In the genomic region with DNA sequence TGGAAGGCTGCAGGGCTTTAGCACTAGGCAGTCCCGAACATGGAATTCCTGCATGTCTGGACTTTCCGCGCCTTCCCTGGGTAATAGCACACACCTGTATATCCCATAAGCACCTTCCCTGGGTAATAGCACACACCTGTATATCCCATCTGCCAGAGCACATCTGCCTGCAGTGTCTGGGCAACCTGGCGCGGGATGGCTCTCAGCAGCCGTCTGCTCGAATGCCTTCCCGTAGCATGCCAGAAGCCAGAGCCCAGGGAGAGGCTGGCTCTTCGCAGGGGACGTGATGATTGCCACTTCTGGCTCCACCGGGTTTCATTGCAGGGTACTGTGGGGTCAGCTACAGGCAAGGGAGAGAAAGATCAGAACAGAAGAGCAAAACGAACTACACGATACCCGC, we compare ENCODE assay signal across 31 cellular contexts. TPM values are rescaled to one million over a fixed set of nuclear protein-coding genes. Genes with fewer than 3 reads are reported as not detected.
DNase-seq lines count a peak whose midpoint lies in the region; ATAC-seq and TF ChIP-seq lines count a peak whose summit lies in the region.
"Had no signal": no experiment of that assay in that cellular context is flagged by ENCODE, and none has a peak within 500 bp of the region (broad histone marks: within the 10 kb centered on the region; RNA-seq: fewer than 3 reads in every experiment).

No MANE protein-coding gene starts in this region.

- CTCF ChIA-PET in activated CD4-positive, alpha-beta memory T cell treated with anti-CD3 and anti-CD28 coated beads, Interleukin-2, amount 10 ng/mL, durations not matched to agents 7 days and 5 days (lab: Charles Lee), result no interaction called here

- peak; percentile 58 for DNase-seq in Right ventricle myocardium superior
- DNase-seq in left cardiac atrium, result no peak
- no peak for DNase-seq in lower lobe of right lung
- DNase-seq in activated CD4-positive, alpha-beta memory T cell treated with anti-CD3 and anti-CD28 coated beads, Interleukin-2, amount 10 ng/mL, durations not matched to agents 7 days and 5 days, result no peak
- DNase-seq in GM23338 (ENCODE audit: low spot score), result no peak
- DNase-seq: activated CD4-positive, alpha-beta T cell treated with anti-CD3 and anti-CD28 coated beads, Interleukin-2, amount 50 U/mL, for 48 hours; activated naive CD4-positive, alpha-beta T cell treated with anti-CD3 and anti-CD28 coated beads, Interleukin-2, amount 50 U/mL, for 16 hours; AML-193; amygdala; CD8-positive, alpha-beta T cell; cortex of kidney; H7; midbrain; natural killer cell; NCI-H1092 treated with DMSO at 0.1 percent for 48 hours; NCI-H1694 treated with DMSO at 0.1 percent for 48 hours; NCI-H510A; NK-92 treated with Interleukin-12 subunit alpha and Interleukin-12 subunit beta, amount 100 ng/mL, for 24 hours had no signal

- H3K27me3 ChIP-seq in lower lobe of right lung (ENCODE audit: low read depth) (no peaks in the 10 kb centered on the region), GM23338 (ENCODE audit: insufficient read depth) (no peaks in the 10 kb centered on the region)

- H2AFZ ChIP-seq in GM23338, result no peak overlapping the region

- H3K9me3 Mint-ChIP-seq in brain (no peaks in the 10 kb centered on the region), GM23338 (no peaks in the 10 kb centered on the region)
- H3K9me3 Mint-ChIP-seq in activated CD4-positive, alpha-beta memory T cell treated with anti-CD3 and anti-CD28 coated beads, Interleukin-2, amount 10 ng/mL, durations not matched to agents 7 days and 5 days, result no peaks in the 10 kb centered on the region
- H3K9me3 Mint-ChIP-seq: CD8-positive, alpha-beta T cell; natural killer cell; stimulated activated memory B cell treated with anti-CD40 and anti-IgM and Interleukin-4, amounts not matched to agents 10 μg/mL and 1 μg/mL and 100 μg/mL, for 72 hours; T-helper 1 cell treated with Interleukin-12 subunit alpha and Interleukin-12 subunit beta and Interleukin-4 antibody, amounts not matched to agents 30 μg/mL and 1 μg/mL, for 36 hours had no signal

- H3K4me3 Mint-ChIP-seq in brain (no peak overlapping the region), GM23338 (no peak overlapping the region)
- H3K4me3 Mint-ChIP-seq in activated CD4-positive, alpha-beta memory T cell treated with anti-CD3 and anti-CD28 coated beads, Interleukin-2, amount 10 ng/mL, durations not matched to agents 7 days and 5 days, result no peak overlapping the region
- H3K4me3 Mint-ChIP-seq: CD8-positive, alpha-beta T cell; natural killer cell; stimulated activated memory B cell treated with anti-CD40 and anti-IgM and Interleukin-4, amounts not matched to agents 10 μg/mL and 1 μg/mL and 100 μg/mL, for 72 hours; T-helper 1 cell treated with Interleukin-12 subunit alpha and Interleukin-12 subunit beta and Interleukin-4 antibody, amounts not matched to agents 30 μg/mL and 1 μg/mL, for 36 hours had no signal

- peaks cover 76% of the 10 kb centered on the region for H3K36me3 Mint-ChIP-seq in brain
- peaks cover 66% of the 10 kb centered on the region for H3K36me3 Mint-ChIP-seq in activated CD4-positive, alpha-beta memory T cell treated with anti-CD3 and anti-CD28 coated beads, Interleukin-2, amount 10 ng/mL, durations not matched to agents 7 days and 5 days (ENCODE audit: low read depth)
- peaks cover 52% of the 10 kb centered on the region for H3K36me3 Mint-ChIP-seq in GM23338 (ENCODE audit: low read depth)

- H3K4me3 ChIP-seq in lower lobe of right lung (no peak overlapping the region), GM23338 (no peak overlapping the region)
- H3K4me3 ChIP-seq: A549, K562 had no signal

- H3K27ac Mint-ChIP-seq in brain, result peak overlapping the region in 4 of 5 experiments; percentile 34 to 66 (median 54)
- H3K27ac Mint-ChIP-seq in activated CD4-positive, alpha-beta memory T cell treated with anti-CD3 and anti-CD28 coated beads, Interleukin-2, amount 10 ng/mL, durations not matched to agents 7 days and 5 days, result no peak overlapping the region
- no peak overlapping the region for H3K27ac Mint-ChIP-seq in GM23338
- H3K27ac Mint-ChIP-seq: CD8-positive, alpha-beta T cell; natural killer cell; stimulated activated memory B cell treated with anti-CD40 and anti-IgM and Interleukin-4, amounts not matched to agents 10 μg/mL and 1 μg/mL and 100 μg/mL, for 72 hours; T-helper 1 cell treated with Interleukin-12 subunit alpha and Interleukin-12 subunit beta and Interleukin-4 antibody, amounts not matched to agents 30 μg/mL and 1 μg/mL, for 36 hours had no signal

- TF ChIP-seq CTCF in brain (conservative IDR thresholded peaks at IDR 0.05), result no peak
- no peak for TF ChIP-seq CTCF in lower lobe of right lung (IDR thresholded peaks at IDR 0.05)
- no peak for TF ChIP-seq CTCF in GM23338 (conservative IDR thresholded peaks at IDR 0.05; ENCODE audit: low read depth in 2 of 2)

- H3K36me3 ChIP-seq in lower lobe of right lung (peaks cover 83% of the 10 kb centered on the region), GM23338 (ENCODE audit: insufficient read depth) (peaks cover 10% of the 10 kb centered on the region)

- H4K20me1 ChIP-seq in GM23338 (replicated peaks; ENCODE audit: insufficient read depth), result peaks cover 4% of the 10 kb centered on the region; the same call in 1 of the 2 replicates

- H3K4me1 ChIP-seq in lower lobe of right lung, result peaks cover 37% of the 10 kb centered on the region
- no peaks in the 10 kb centered on the region for H3K4me1 ChIP-seq in GM23338 (ENCODE audit: insufficient read depth)

- H3K4me1 Mint-ChIP-seq in brain (no peaks in the 10 kb centered on the region), GM23338 (no peaks in the 10 kb centered on the region)
- peaks cover 10% of the 10 kb centered on the region for H3K4me1 Mint-ChIP-seq in activated CD4-positive, alpha-beta memory T cell treated with anti-CD3 and anti-CD28 coated beads, Interleukin-2, amount 10 ng/mL, durations not matched to agents 7 days and 5 days

- no peaks in the 10 kb centered on the region for H3K9me3 ChIP-seq in lower lobe of right lung
- H3K9me3 ChIP-seq: A549 had no signal

- H3F3A ChIP-seq in GM23338 (replicated peaks; ENCODE audit: low read depth), result no peaks in the 10 kb centered on the region

- H3K27ac ChIP-seq in lower lobe of right lung, result peak overlapping the region; percentile 1
- H3K27ac ChIP-seq in GM23338 (ENCODE audit: low read depth), result no peak overlapping the region
- H3K27ac ChIP-seq: A549 had no signal

- H3K27me3 Mint-ChIP-seq in brain (peaks cover 4% of the 10 kb centered on the region), GM23338 (ENCODE audit: insufficient read depth, low read depth, poor library complexity) (peaks cover 2% of the 10 kb centered on the region)
- H3K27me3 Mint-ChIP-seq in activated CD4-positive, alpha-beta memory T cell treated with anti-CD3 and anti-CD28 coated beads, Interleukin-2, amount 10 ng/mL, durations not matched to agents 7 days and 5 days, result no peaks in the 10 kb centered on the region
- H3K27me3 Mint-ChIP-seq: stimulated activated memory B cell treated with anti-CD40 and anti-IgM and Interleukin-4, amounts not matched to agents 10 μg/mL and 1 μg/mL and 100 μg/mL, for 72 hours had no signal

- intact Hi-C loops in Right ventricle myocardium superior (cut with DNase I) (no loop called here), left cardiac atrium (cut with DNase I) (no loop called here), lower lobe of right lung (cut with DNase I) (no loop called here)

- ATAC-seq in Right ventricle myocardium superior (ENCODE audit: poor library complexity) (peak; percentile 60), left cardiac atrium (no peak), lower lobe of right lung (no peak), GM21619 (IDR thresholded peaks at IDR 0.05; ENCODE audit: unreplicated experiment) (no peak), GM23338 (no peak), GM18498 (IDR thresholded peaks at IDR 0.05; ENCODE audit: unreplicated experiment) (no peak)
- ATAC-seq: A549; activated CD4-positive, CD25-positive, alpha-beta regulatory T cell treated with anti-CD3 and anti-CD28 coated beads, Interleukin-2, amount 50 U/mL, for 24 hours; CD8-positive, alpha-beta T cell; K562; natural killer cell; SK-N-SH treated with all-trans-retinoic acid at 6 μM for 48 hours; stimulated activated memory B cell treated with anti-CD40 and anti-IgM and Interleukin-4, amounts not matched to agents 10 μg/mL and 1 μg/mL and 100 μg/mL, for 72 hours had no signal

- H3K9me2 ChIP-seq in GM23338 (ENCODE audit: insufficient read depth), result no peaks in the 10 kb centered on the region

- POLR2A ChIA-PET in activated CD4-positive, alpha-beta memory T cell treated with anti-CD3 and anti-CD28 coated beads, Interleukin-2, amount 10 ng/mL, durations not matched to agents 7 days and 5 days (lab: Charles Lee), result interaction anchor here (1.9 kb wide), 1 partner anchor 22 kb away, joined by 4 read pairs; the partner anchor contains the start of gene MBTPS1

- H3K4me2 ChIP-seq in GM23338, result no peak overlapping the region

- peaks cover 6% of the 10 kb centered on the region for H3K79me2 ChIP-seq in GM23338 (replicated peaks; ENCODE audit: insufficient read depth)

RNA-seq across cellular contexts. Expression of gene MBTPS1, which starts 21.3 kb away (rescaled TPM):
- total RNA-seq in Right ventricle myocardium superior, result 67.3 TPM
- total RNA-seq in left cardiac atrium, result 10 to 100 TPM; 71.5 to 93.6 TPM
- polyA plus RNA-seq in brain (ENCODE audit: insufficient read depth, low read depth, low replicate concordance), result 71.6 TPM
- 94.7 TPM for total RNA-seq in lower lobe of right lung
- total RNA-seq in activated CD4-positive, alpha-beta memory T cell treated with anti-CD3 and anti-CD28 coated beads, Interleukin-2, amount 10 ng/mL, durations not matched to agents 7 days and 5 days, result 10 to 100 TPM; 46.4 to 50.4 TPM
- total RNA-seq in GM23338 (2014; rRNA removed; shearing (Covaris generic)), result 44.3 and 49.3 TPM in 2 replicates
- polyA plus RNA-seq in GM23338 (2016; fragmentation: Nextera tagmentation; extraction: Ambion mirVana), result 18.1 and 20.7 TPM in 2 replicates

RNA-seq across cellular contexts. Expression of gene HSDL1, which starts 49.5 kb away (rescaled TPM):
- 22.6 TPM for total RNA-seq in Right ventricle myocardium superior
- 10 to 100 TPM; 21.6 to 34.1 TPM for total RNA-seq in left cardiac atrium
- 30.0 TPM for polyA plus RNA-seq in brain (ENCODE audit: insufficient read depth, low read depth, low replicate concordance)
- 22.5 TPM for total RNA-seq in lower lobe of right lung
- total RNA-seq in activated CD4-positive, alpha-beta memory T cell treated with anti-CD3 and anti-CD28 coated beads, Interleukin-2, amount 10 ng/mL, durations not matched to agents 7 days and 5 days, result 10 to 100 TPM; 15.2 to 16.3 TPM
- 46.1 and 47.4 TPM in 2 replicates for total RNA-seq in GM23338 (2014; rRNA removed; shearing (Covaris generic))
- polyA plus RNA-seq in GM23338 (2016; fragmentation: Nextera tagmentation; extraction: Ambion mirVana), result 15.2 and 16.6 TPM in 2 replicates

RNA-seq across cellular contexts. Expression of gene DNAAF1, which starts 49.6 kb away (rescaled TPM):
- total RNA-seq in Right ventricle myocardium superior (not detected), left cardiac atrium (not detected), lower lobe of right lung (18.8 TPM)
- polyA plus RNA-seq in brain (ENCODE audit: insufficient read depth, low read depth, low replicate concordance) (0.53 TPM), GM23338 (2016; fragmentation: Nextera tagmentation; extraction: Ambion mirVana) (0.28 and 0.42 TPM in 2 replicates)
- not detected for total RNA-seq in activated CD4-positive, alpha-beta memory T cell treated with anti-CD3 and anti-CD28 coated beads, Interleukin-2, amount 10 ng/mL, durations not matched to agents 7 days and 5 days
- 0.42 TPM in 1 of 2 replicates, not detected in the other for total RNA-seq in GM23338 (2014; rRNA removed; shearing (Covaris generic))
- total RNA-seq: CD8-positive, alpha-beta T cell; K562; skeletal muscle tissue had no signal

RNA-seq across cellular contexts. Expression of gene SLC38A8, which starts 52.9 kb away (rescaled TPM):
- total RNA-seq in Right ventricle myocardium superior (0.78 TPM), left cardiac atrium (not detected), lower lobe of right lung (not detected)
- polyA plus RNA-seq in brain (ENCODE audit: insufficient read depth, low read depth, low replicate concordance) (4.1 TPM), GM23338 (2016; fragmentation: Nextera tagmentation; extraction: Ambion mirVana) (not detected in 2 replicates)
- not detected for total RNA-seq in activated CD4-positive, alpha-beta memory T cell treated with anti-CD3 and anti-CD28 coated beads, Interleukin-2, amount 10 ng/mL, durations not matched to agents 7 days and 5 days
- not detected in 2 replicates for total RNA-seq in GM23338 (2014; rRNA removed; shearing (Covaris generic))
- total RNA-seq: CD8-positive, alpha-beta T cell; H7; K562; lower leg skin; natural killer cell; osteoblast; skeletal muscle tissue; ureter had no signal
- polyA plus RNA-seq: A549 had no signal

Comparison
In these comparisons a context has a peak if more than half of its experiments do, and no peak if none do; other contexts are left out.
1. H3K27ac Mint-ChIP-seq: peak in brain (4 of 5); none in activated CD4-positive, alpha-beta memory T cell treated with anti-CD3 and anti-CD28 coated beads, Interleukin-2, amount 10 ng/mL, durations not matched to agents 7 days and 5 days (single experiment) and GM23338 (single experiment).
2. RNA of gene DNAAF1, which starts 49.6 kb away (total RNA-seq): 18.8 TPM in lower lobe of right lung (single experiment); 0.42 TPM in GM23338, not detected in Right ventricle myocardium superior (single experiment), not detected in left cardiac atrium and not detected in activated CD4-positive, alpha-beta memory T cell treated with anti-CD3 and anti-CD28 coated beads, Interleukin-2, amount 10 ng/mL, durations not matched to agents 7 days and 5 days; every median in the first group is over 10 times any median in the second.